ENCODE assay signal across 8 cellular contexts in the genomic region with DNA sequence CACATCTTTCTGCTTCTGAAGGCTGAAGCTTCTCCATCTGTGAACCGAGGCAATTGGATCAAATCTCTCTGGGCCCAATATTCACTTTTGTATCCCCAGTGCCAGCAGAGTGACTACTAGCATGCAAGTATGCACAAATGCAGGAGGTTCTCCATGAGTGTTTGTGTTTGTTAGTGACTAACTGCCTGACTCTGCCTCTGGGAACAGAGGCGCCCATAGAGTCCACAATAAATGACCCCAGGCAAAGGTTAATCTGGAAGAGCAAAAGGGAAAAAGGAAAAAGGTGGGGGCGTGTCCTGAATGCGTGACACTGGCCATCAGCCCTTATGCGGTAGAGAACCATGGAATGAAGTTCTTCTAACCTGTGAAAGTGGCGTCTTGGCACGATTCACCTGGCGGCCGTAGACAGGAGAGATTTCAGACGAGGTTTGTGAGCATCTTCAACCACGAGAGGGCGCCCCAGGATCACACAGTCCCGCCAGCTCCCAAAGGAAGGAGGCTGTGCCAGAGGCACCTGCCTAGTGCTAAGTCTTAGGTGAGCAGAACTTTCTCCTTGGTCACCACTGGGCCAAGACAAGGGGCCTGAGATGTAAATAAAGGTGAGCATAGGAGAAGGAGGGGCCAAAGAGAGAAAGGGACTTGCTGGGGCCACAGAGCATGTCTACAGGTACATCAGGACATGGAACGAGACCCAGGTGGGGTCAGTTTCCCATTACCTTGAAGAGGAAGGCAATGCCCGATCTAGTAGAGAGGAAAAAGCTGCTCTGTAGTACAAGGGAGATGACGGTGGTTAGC. TPM values are rescaled to one million over a fixed set of nuclear protein-coding genes. Genes with fewer than 3 reads are reported as not detected.
DNase-seq lines count a peak whose midpoint lies in the region; ATAC-seq and TF ChIP-seq lines count a peak whose summit lies in the region.

No MANE protein-coding gene starts in this region.

- H3K9ac ChIP-seq in SK-N-MC (ENCODE audit: insufficient read length), result no peak overlapping the region

- intact Hi-C loops in activated naive CD4-positive, alpha-beta T cell treated with anti-CD3 and anti-CD28 coated beads for 36 hours (cut with micrococcal nuclease), result loop anchor here (1.0 to 2.0 kb wide), 5 partner anchors 79 to 347 kb away; no protein-coding TSS in a partner anchor
- intact Hi-C loops in Right ventricle myocardium inferior (cut with DNase I), result loop anchor here (2.0 kb wide), 2 partner anchors 80 to 174 kb away; no protein-coding TSS in a partner anchor
- intact Hi-C loops in posterior cingulate gyrus (cut with DNase I), result loop anchor here (1.0 to 5.0 kb wide), 2 partner anchors 79 to 176 kb away; no protein-coding TSS in a partner anchor
- intact Hi-C loops in upper lobe of right lung (cut with DNase I), result loop anchor here (5.0 kb wide), 2 partner anchors 76 to 176 kb away; no protein-coding TSS in a partner anchor

- no peak overlapping the region for H3K27ac Mint-ChIP-seq in activated naive CD4-positive, alpha-beta T cell treated with anti-CD3 and anti-CD28 coated beads for 36 hours

- H3K4me3 ChIP-seq in GM12865 (ENCODE audit: low read depth, low read length) (no peak overlapping the region), SK-N-MC (peak overlapping the region; percentile 9; the same call in 1 of the 2 replicates), upper lobe of right lung (no peak overlapping the region)

- DNase-seq in GM12865 (ENCODE audit: low read depth), result peak; percentile 88
- peak; percentile 31 for DNase-seq in MV-4-11 (lab: John Stamatoyannopoulos, UW)
- DNase-seq in SK-N-MC (ENCODE audit: low read depth, low spot score), result peak; percentile 18
- DNase-seq in activated naive CD4-positive, alpha-beta T cell treated with anti-CD3 and anti-CD28 coated beads for 36 hours, result peak; percentile 94
- DNase-seq in Right ventricle myocardium inferior (ENCODE audit: missing footprints), result peak; percentile 85
- peak; percentile 68 to 97 (median 88) for DNase-seq in posterior cingulate gyrus
- DNase-seq in upper lobe of right lung, result peak; percentile 91

- no peaks in the 10 kb centered on the region for H3K27me3 ChIP-seq in upper lobe of right lung

- H3K27me3 Mint-ChIP-seq in activated naive CD4-positive, alpha-beta T cell treated with anti-CD3 and anti-CD28 coated beads for 36 hours (ENCODE audit: low read depth), result peaks cover 3% of the 10 kb centered on the region

- H3K36me3 ChIP-seq in SK-N-MC (ENCODE audit: insufficient read depth, low read length), result no peaks in the 10 kb centered on the region
- H3K36me3 ChIP-seq in upper lobe of right lung, result no peaks in the 10 kb centered on the region

- H3K27ac ChIP-seq in SK-N-MC (no peak overlapping the region), upper lobe of right lung (no peak overlapping the region)

- TF ChIP-seq CTCF in GM12865 (IDR thresholded peaks at IDR 0.05; ENCODE audit: insufficient read depth, low read depth, low read length, missing control alignments), result peak; percentile 85
- peak; percentile 88 for TF ChIP-seq CTCF in upper lobe of right lung (IDR thresholded peaks at IDR 0.05)

- CTCF ChIA-PET in activated naive CD4-positive, alpha-beta T cell treated with anti-CD3 and anti-CD28 coated beads for 36 hours (lab: Charles Lee), result interaction anchor here (0.5 to 9.8 kb wide), 17 partner anchors 10 to 277 kb away, joined by 3 to 205 read pairs (median 4); no protein-coding TSS in a partner anchor

- H3K4me1 ChIP-seq in upper lobe of right lung, result no peaks in the 10 kb centered on the region

- H3K36me3 Mint-ChIP-seq in activated naive CD4-positive, alpha-beta T cell treated with anti-CD3 and anti-CD28 coated beads for 36 hours (ENCODE audit: low read depth), result no peaks in the 10 kb centered on the region

- H3K4me1 Mint-ChIP-seq in activated naive CD4-positive, alpha-beta T cell treated with anti-CD3 and anti-CD28 coated beads for 36 hours (ENCODE audit: low read depth), result peaks cover 3% of the 10 kb centered on the region

- H3K4me3 Mint-ChIP-seq in activated naive CD4-positive, alpha-beta T cell treated with anti-CD3 and anti-CD28 coated beads for 36 hours, result no peak overlapping the region

- no peaks in the 10 kb centered on the region for H3K9me3 Mint-ChIP-seq in activated naive CD4-positive, alpha-beta T cell treated with anti-CD3 and anti-CD28 coated beads for 36 hours

- ATAC-seq in Right ventricle myocardium inferior (peak; percentile 74), upper lobe of right lung (peak; percentile 94), HG02588 (IDR thresholded peaks at IDR 0.05; ENCODE audit: unreplicated experiment) (no peak)

- H3K9me3 ChIP-seq in SK-N-MC (ENCODE audit: low read depth, low read length) (no peaks in the 10 kb centered on the region), upper lobe of right lung (no peaks in the 10 kb centered on the region)

RNA-seq across cellular contexts. Expression of a gene that starts 44.2 kb away (rescaled TPM):
- not detected for total RNA-seq in activated naive CD4-positive, alpha-beta T cell treated with anti-CD3 and anti-CD28 coated beads for 36 hours
- total RNA-seq in Right ventricle myocardium inferior, result 255 TPM
- total RNA-seq in upper lobe of right lung, result 4.5 TPM

Comparison
In these comparisons a context has a peak if more than half of its experiments do, and no peak if none do; other contexts are left out.
1. DNase-seq: peak in every context shown above with its lines; median percentile 94 in activated naive CD4-positive, alpha-beta T cell treated with anti-CD3 and anti-CD28 coated beads for 36 hours; 91 in upper lobe of right lung; 88 in GM12865; 88 in posterior cingulate gyrus; 85 in Right ventricle myocardium inferior; 31 in MV-4-11; 18 in SK-N-MC.
2. RNA of a gene that starts 44.2 kb away (total RNA-seq): 255 TPM in Right ventricle myocardium inferior (single experiment); 4.5 TPM in upper lobe of right lung (single experiment) and not detected in activated naive CD4-positive, alpha-beta T cell treated with anti-CD3 and anti-CD28 coated beads for 36 hours; every median in the first group is over 10 times any median in the second.